Comparison of ENCODE assay signal across 32 cellular contexts in the genomic region with DNA sequence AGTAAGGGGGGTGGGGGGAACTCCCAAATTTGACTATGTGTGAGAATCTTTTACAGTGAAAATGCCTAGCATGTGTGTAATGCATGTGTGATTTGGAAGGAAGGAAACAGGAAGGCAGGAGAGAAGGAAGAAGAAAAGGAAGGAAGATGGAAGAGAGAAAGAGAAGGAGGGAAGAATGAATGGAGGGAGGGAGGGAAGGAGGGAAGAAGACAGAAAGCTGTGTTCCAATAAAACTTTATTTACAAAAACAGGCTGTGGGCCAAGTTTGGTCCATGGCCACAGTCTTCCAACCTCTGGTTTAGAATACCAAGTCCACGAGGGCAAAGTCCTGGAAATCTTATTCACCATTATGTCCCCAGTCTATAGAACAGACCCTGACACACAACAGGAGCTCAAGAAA.
"Had no signal": no experiment of that assay in that cellular context is flagged by ENCODE, and none has a peak within 500 bp of the region (broad histone marks: within the 10 kb centered on the region; RNA-seq: fewer than 3 reads in every experiment).

No MANE protein-coding gene starts in this region.

- H3K4me3 ChIP-seq: ovary, psoas muscle, skin epidermis, smooth muscle cell, spleen, suprapubic skin, testis, tibial artery, upper lobe of left lung, vagina had no signal

- H2AFZ ChIP-seq: parathyroid adenoma had no signal

- H3K4me1 ChIP-seq: psoas muscle, spleen, testis had no signal

- H3K4me1 Mint-ChIP-seq: naive thymus-derived CD4-positive, alpha-beta T cell; natural killer cell; stimulated activated memory B cell treated with anti-CD40 and anti-IgM and Interleukin-4, amounts not matched to agents 10 μg/mL and 1 μg/mL and 100 μg/mL, for 72 hours; stimulated activated naive CD8-positive, alpha-beta T cell treated with anti-CD3 and anti-CD28 coated beads, Interleukin-15, amount 100 ng/mL, for 72 hours had no signal

- ATAC-seq: naive thymus-derived CD4-positive, alpha-beta T cell; natural killer cell; psoas muscle; right cardiac atrium; sciatic nerve; stimulated activated memory B cell treated with anti-CD40 and anti-IgM and Interleukin-4, amounts not matched to agents 10 μg/mL and 1 μg/mL and 100 μg/mL, for 72 hours; stimulated activated naive CD8-positive, alpha-beta T cell treated with anti-CD3 and anti-CD28 coated beads, Interleukin-15, amount 100 ng/mL, for 72 hours; stimulated activated naive CD8-positive, alpha-beta T cell treated with anti-CD3 and anti-CD28 coated beads, Interleukin-15, Interleukin-2, amounts not matched to agents 100 U/mL and 50 U/mL, for 24 hours had no signal

- H3K9ac ChIP-seq: parathyroid adenoma had no signal

- H3K36me3 ChIP-seq: ovary, spleen, suprapubic skin, tibial artery, upper lobe of left lung, vagina had no signal

- H3K79me2 ChIP-seq: parathyroid adenoma had no signal

- H3K27ac ChIP-seq: ovary, parathyroid adenoma, psoas muscle, skin epidermis, spleen, suprapubic skin, testis, tibial artery, upper lobe of left lung, vagina had no signal

- H3K27me3 ChIP-seq: ovary, testis, tibial artery, upper lobe of left lung, vagina had no signal

- H3K9me3 ChIP-seq: suprapubic skin, testis, tibial artery, vagina had no signal

- DNase-seq: naive thymus-derived CD4-positive, alpha-beta T cell; natural killer cell; occipital lobe; ovary; posterior cingulate gyrus; psoas muscle; right cardiac atrium; spleen; stimulated activated CD4-positive, alpha-beta T cell treated with anti-CD3 and anti-CD28 coated beads, Interleukin-12 subunit alpha, Interleukin-12 subunit beta, amount 100 ng/mL, for 4 hours; stimulated activated CD4-positive, alpha-beta T cell treated with anti-CD3 and anti-CD28 coated beads, Interleukin-1b, Interleukin-23, amount 100 ng/mL, for 48 hours; stimulated activated CD4-positive, alpha-beta T cell treated with anti-CD3 and anti-CD28 coated beads, Interleukin-4, amount 100 ng/mL, for 1 hour; stimulated activated CD4-positive, alpha-beta T cell treated with anti-CD3 and anti-CD28 coated beads, Interleukin-4, amount 100 ng/mL, for 4 hours; stimulated activated CD8-positive, alpha-beta memory T cell treated with anti-CD3 and anti-CD28 coated beads, Interleukin-4, amount 100 ng/mL, for 48 hours; stimulated activated naive CD4-positive, alpha-beta T cell; stimulated activated naive CD8-positive, alpha-beta T cell treated with anti-CD3 and anti-CD28 coated beads, Interleukin-15, amount 100 ng/mL, for 72 hours; stimulated activated naive CD8-positive, alpha-beta T cell treated with anti-CD3 and anti-CD28 coated beads, Interleukin-15, Interleukin-2, amounts not matched to agents 100 U/mL and 50 U/mL, for 24 hours; substantia nigra; testis; tibial artery; trophoblast cell; upper lobe of left lung had no signal

- H3K4me3 Mint-ChIP-seq: naive thymus-derived CD4-positive, alpha-beta T cell; natural killer cell; nephron; neural crest cell; stimulated activated memory B cell treated with anti-CD40 and anti-IgM and Interleukin-4, amounts not matched to agents 10 μg/mL and 1 μg/mL and 100 μg/mL, for 72 hours; stimulated activated naive CD8-positive, alpha-beta T cell treated with anti-CD3 and anti-CD28 coated beads, Interleukin-15, amount 100 ng/mL, for 72 hours had no signal

- FAIRE-seq: urothelium cell line had no signal

- H3K27me3 Mint-ChIP-seq: stimulated activated memory B cell treated with anti-CD40 and anti-IgM and Interleukin-4, amounts not matched to agents 10 μg/mL and 1 μg/mL and 100 μg/mL, for 72 hours had no signal

- H3K36me3 Mint-ChIP-seq: natural killer cell; stimulated activated memory B cell treated with anti-CD40 and anti-IgM and Interleukin-4, amounts not matched to agents 10 μg/mL and 1 μg/mL and 100 μg/mL, for 72 hours had no signal

- H3K27ac Mint-ChIP-seq: naive thymus-derived CD4-positive, alpha-beta T cell; natural killer cell; nephron; progenitor cell of endocrine pancreas; stimulated activated memory B cell treated with anti-CD40 and anti-IgM and Interleukin-4, amounts not matched to agents 10 μg/mL and 1 μg/mL and 100 μg/mL, for 72 hours; stimulated activated naive CD8-positive, alpha-beta T cell treated with anti-CD3 and anti-CD28 coated beads, Interleukin-15, amount 100 ng/mL, for 72 hours had no signal

- H3K4me2 ChIP-seq: smooth muscle cell had no signal
